In genomic region chr11:87391501-87391900, GRCh38 we compare ENCODE assay signal across 24 cellular contexts.
"Had no signal": no experiment of that assay in that cellular context is flagged by ENCODE, and none has a peak within 500 bp of the region (broad histone marks: within the 10 kb centered on the region; RNA-seq: fewer than 3 reads in every experiment).

No MANE protein-coding gene starts in this region.

- DNase-seq: activated CD4-positive, alpha-beta T cell treated with anti-CD3 and anti-CD28 coated beads for 48 hours; activated CD4-positive, alpha-beta T cell treated with anti-CD3 and anti-CD28 coated beads, Interleukin-2, amount 50 U/mL, for 48 hours; activated CD8-positive, alpha-beta memory T cell treated with anti-CD3 and anti-CD28 coated beads for 24 hours; activated effector memory CD4-positive, alpha-beta T cell treated with anti-CD3 and anti-CD28 coated beads, Interleukin-2, amount 50 U/mL, for 16 hours; activated naive CD4-positive, alpha-beta T cell treated with anti-CD3 and anti-CD28 coated beads for 36 hours; activated naive CD8-positive, alpha-beta T cell treated with anti-CD3 and anti-CD28 coated beads for 36 hours; dermis blood vessel endothelial cell; effector CD4-positive, alpha-beta T cell; gastrocnemius medialis; hippocampal formation; kidney; lower lobe of right lung; mesendoderm; ovary; spleen; stimulated activated naive CD4-positive, alpha-beta T cell; transverse colon had no signal

- H3K9me3 ChIP-seq: gastrocnemius medialis, lower lobe of right lung, neutrophil, ovary, prostate gland, transverse colon had no signal

- H3K27ac ChIP-seq: esophagus muscularis mucosa, lower lobe of right lung, neutrophil, ovary, prostate gland, SK-N-MC, spleen, transverse colon, VCaP had no signal

- H3K4me1 ChIP-seq: esophagus muscularis mucosa, gastrocnemius medialis, lower lobe of right lung, prostate gland, spleen, transverse colon had no signal

- ATAC-seq: activated CD4-positive, CD25-positive, alpha-beta regulatory T cell treated with anti-CD3 and anti-CD28 coated beads, Interleukin-2, amount 50 U/mL, for 24 hours; lower lobe of right lung; natural killer cell treated with Interleukin-12 subunit alpha and Interleukin-12 subunit beta and Interleukin-15 and Interleukin-18, amount 100 ng/mL, for 72 hours had no signal

- H3K4me3 ChIP-seq: esophagus muscularis mucosa, gastrocnemius medialis, lower lobe of right lung, ovary, prostate gland, SK-N-MC, spleen, transverse colon had no signal

- H3K36me3 ChIP-seq: esophagus muscularis mucosa, gastrocnemius medialis, lower lobe of right lung, neutrophil, ovary, prostate gland, spleen, transverse colon had no signal

- H3K27me3 ChIP-seq: esophagus muscularis mucosa, gastrocnemius medialis, neutrophil, ovary, spleen, transverse colon had no signal
